In genomic region chr1:178024504-178024903, GRCh38 we compare ENCODE assay signal across 36 cellular contexts. TPM values are rescaled to one million over a fixed set of nuclear protein-coding genes. Genes with fewer than 3 reads are reported as not detected.
"Had no signal": no experiment of that assay in that cellular context is flagged by ENCODE, and none has a peak within 500 bp of the region (broad histone marks: within the 10 kb centered on the region; RNA-seq: fewer than 3 reads in every experiment).

No MANE protein-coding gene starts in this region.

- H3K9ac ChIP-seq: KMS-11 had no signal

- H3K27ac ChIP-seq: KMS-11 had no signal

- H3K36me3 ChIP-seq: MG63 had no signal

- H3K4me3 ChIP-seq: MG63 had no signal

- H3K27me3 ChIP-seq: MG63 had no signal

- H3K4me2 ChIP-seq: KMS-11 had no signal

- H3K9me3 ChIP-seq: MG63 had no signal

- DNase-seq: Karpas-422, Kasumi-1, MG63, MM.1S, MV-4-11, NCI-H1048, NCI-H1092, NCI-H1092 treated with DMSO at 0.1 percent for 48 hours, NCI-H1105, NCI-H1105 treated with DMSO at 0.1 percent for 48 hours, NCI-H1417, NCI-H1417 treated with DMSO at 0.1 percent for 48 hours, NCI-H1436, NCI-H1436 treated with DMSO at 0.1 percent for 48 hours, NCI-H146, NCI-H1694, NCI-H1694 treated with DMSO at 0.1 percent for 48 hours, NCI-H187, NCI-H187 treated with DMSO at 0.1 percent for 48 hours, NCI-H1930, NCI-H2029, NCI-H2029 treated with DMSO at 0.1 percent for 48 hours, NCI-H2081, NCI-H2081 treated with DMSO at 0.1 percent for 48 hours, NCI-H2107, NCI-H2171, NCI-H2171 treated with DMSO at 0.1 percent for 48 hours, NCI-H2227 treated with DMSO at 0.1 percent for 48 hours, NCI-H226, NCI-H345, NCI-H446, NCI-H446 treated with DMSO at 0.1 percent for 48 hours, NCI-H510A, NCI-H510A treated with DMSO at 0.1 percent for 48 hours had no signal

RNA-seq across cellular contexts. Expression of gene SEC16B, which starts 54.6 kb away (rescaled TPM):
- total RNA-seq: MCF 10A had no signal
